ENCODE assay signal across 9 cellular contexts in genomic region chr3:142027713-142028112, GRCh38.
DNase-seq lines count a peak whose midpoint lies in the region; ATAC-seq and TF ChIP-seq lines count a peak whose summit lies in the region.
"Had no signal": no experiment of that assay in that cellular context is flagged by ENCODE, and none has a peak within 500 bp of the region (broad histone marks: within the 10 kb centered on the region; RNA-seq: fewer than 3 reads in every experiment).

No MANE protein-coding gene starts in this region.

- H4K20me1 ChIP-seq in GM23338 (replicated peaks; ENCODE audit: insufficient read depth) (no peaks in the 10 kb centered on the region), hepatocyte (ENCODE audit: insufficient read depth, poor library complexity, severe bottlenecking) (no peaks in the 10 kb centered on the region)

- peak overlapping the region; percentile 62 for H3K4me3 ChIP-seq in GM23338
- peak overlapping the region; percentile 31 for H3K4me3 ChIP-seq in hepatocyte
- H3K4me3 ChIP-seq in skeletal muscle cell (ENCODE audit: low read depth, low read length), result peak overlapping the region; percentile 59

- 2% methylated on average over 2 of the region's 2 CpGs for WGBS in hepatocyte (ENCODE audit: low lambda C conversion rate, missing lambda C conversion rate)

- no peaks in the 10 kb centered on the region for H3F3A ChIP-seq in GM23338 (replicated peaks; ENCODE audit: low read depth)

- peaks cover 24% of the 10 kb centered on the region for H3K4me1 ChIP-seq in GM23338 (ENCODE audit: insufficient read depth)
- no peaks in the 10 kb centered on the region for H3K4me1 ChIP-seq in hepatocyte (ENCODE audit: insufficient read depth)

- peak; percentile 75 for DNase-seq in DMS 273 (lab: John Stamatoyannopoulos, UW; ENCODE audit: unreplicated experiment)
- DNase-seq in DMS 273 treated with DMSO at 0.1 percent for 48 hours (lab: John Stamatoyannopoulos, UW), result no peak
- DNase-seq in GM23338 (ENCODE audit: low spot score), result peak; percentile 49
- DNase-seq in NCI-H128 (lab: John Stamatoyannopoulos, UW; ENCODE audit: unreplicated experiment), result peak; percentile 14
- no peak for DNase-seq in activated T-helper 1 cell treated with anti-CD3 and anti-CD28 coated beads, Interleukin-12 subunit alpha, Interleukin-12 subunit beta, Interleukin-2, Interleukin-4 antibody, amounts not matched to agents 30 ng/mL and 10 ng/mL and 1 ng/mL, durations not matched to agents 14 hours and 24 hours and 36 hours (ENCODE audit: low spot score)
- peak; percentile 49 for DNase-seq in hepatocyte (ENCODE audit: low spot score)
- no peak for DNase-seq in skeletal muscle cell (ENCODE audit: low read depth)
- no peak for DNase-seq in NK-92 (lab: John Stamatoyannopoulos, UW; ENCODE audit: unreplicated experiment)

- H3K36me3 Mint-ChIP-seq in GM23338 (ENCODE audit: low read depth), result peaks cover 13% of the 10 kb centered on the region
- peaks cover 4% of the 10 kb centered on the region for H3K36me3 Mint-ChIP-seq in activated T-helper 1 cell treated with anti-CD3 and anti-CD28 coated beads, Interleukin-12 subunit alpha, Interleukin-12 subunit beta, Interleukin-2, Interleukin-4 antibody, amounts not matched to agents 30 ng/mL and 10 ng/mL and 1 ng/mL, durations not matched to agents 14 hours and 24 hours and 36 hours (ENCODE audit: low read depth)

- peaks cover 22% of the 10 kb centered on the region; the same call in 2 of the 3 replicates for H3K4me1 Mint-ChIP-seq in GM23338
- H3K4me1 Mint-ChIP-seq in activated T-helper 1 cell treated with anti-CD3 and anti-CD28 coated beads, Interleukin-12 subunit alpha, Interleukin-12 subunit beta, Interleukin-2, Interleukin-4 antibody, amounts not matched to agents 30 ng/mL and 10 ng/mL and 1 ng/mL, durations not matched to agents 14 hours and 24 hours and 36 hours (ENCODE audit: low read depth), result peaks cover 18% of the 10 kb centered on the region

- H3K9me3 ChIP-seq in hepatocyte (ENCODE audit: low read depth), result no peaks in the 10 kb centered on the region

- H3K79me2 ChIP-seq in GM23338 (replicated peaks; ENCODE audit: insufficient read depth) (peaks cover 54% of the 10 kb centered on the region), hepatocyte (peaks cover 42% of the 10 kb centered on the region)

- H3K27me3 ChIP-seq in GM23338 (ENCODE audit: insufficient read depth) (no peaks in the 10 kb centered on the region), hepatocyte (no peaks in the 10 kb centered on the region)

- TF ChIP-seq CTCF in GM23338 (conservative IDR thresholded peaks at IDR 0.05; ENCODE audit: low read depth in 2 of 2), result no peak
- no peak for TF ChIP-seq CTCF in hepatocyte (IDR thresholded peaks at IDR 0.05; ENCODE audit: poor library complexity)

- ATAC-seq in GM23338, result peak; percentile 82

- H3K27ac ChIP-seq in GM23338 (ENCODE audit: low read depth) (peak overlapping the region; percentile 71), hepatocyte (peak overlapping the region; percentile 40)
- H3K27ac ChIP-seq: 22Rv1 had no signal

- H3K9me2 ChIP-seq in GM23338 (ENCODE audit: insufficient read depth), result no peaks in the 10 kb centered on the region
- no peaks in the 10 kb centered on the region for H3K9me2 ChIP-seq in hepatocyte (replicated peaks; ENCODE audit: insufficient read depth)

- H3K9me3 Mint-ChIP-seq in GM23338, result no peaks in the 10 kb centered on the region
- H3K9me3 Mint-ChIP-seq in activated T-helper 1 cell treated with anti-CD3 and anti-CD28 coated beads, Interleukin-12 subunit alpha, Interleukin-12 subunit beta, Interleukin-2, Interleukin-4 antibody, amounts not matched to agents 30 ng/mL and 10 ng/mL and 1 ng/mL, durations not matched to agents 14 hours and 24 hours and 36 hours, result no peaks in the 10 kb centered on the region

- H2AFZ ChIP-seq in GM23338 (no peak overlapping the region), hepatocyte (peak overlapping the region; percentile 14)

- intact Hi-C loops in activated T-helper 1 cell treated with anti-CD3 and anti-CD28 coated beads, Interleukin-12 subunit alpha, Interleukin-12 subunit beta, Interleukin-2, Interleukin-4 antibody, amounts not matched to agents 30 ng/mL and 10 ng/mL and 1 ng/mL, durations not matched to agents 14 hours and 24 hours and 36 hours (cut with micrococcal nuclease), result loop anchor here (1.0 to 10.0 kb wide), 8 partner anchors 7 to 1945 kb away; partner anchors contain the start of genes DIPK2A, GK5, RASA2 and RNF7

- peaks cover under 1% of the 10 kb centered on the region for H3K27me3 Mint-ChIP-seq in GM23338 (ENCODE audit: insufficient read depth, low read depth, poor library complexity)
- no peaks in the 10 kb centered on the region for H3K27me3 Mint-ChIP-seq in activated T-helper 1 cell treated with anti-CD3 and anti-CD28 coated beads, Interleukin-12 subunit alpha, Interleukin-12 subunit beta, Interleukin-2, Interleukin-4 antibody, amounts not matched to agents 30 ng/mL and 10 ng/mL and 1 ng/mL, durations not matched to agents 14 hours and 24 hours and 36 hours (ENCODE audit: insufficient read depth)

- peak overlapping the region; percentile 88 for H3K4me3 Mint-ChIP-seq in GM23338
- H3K4me3 Mint-ChIP-seq in activated T-helper 1 cell treated with anti-CD3 and anti-CD28 coated beads, Interleukin-12 subunit alpha, Interleukin-12 subunit beta, Interleukin-2, Interleukin-4 antibody, amounts not matched to agents 30 ng/mL and 10 ng/mL and 1 ng/mL, durations not matched to agents 14 hours and 24 hours and 36 hours, result peak overlapping the region; percentile 82

- peak overlapping the region; percentile 83 for H3K4me2 ChIP-seq in GM23338
- H3K4me2 ChIP-seq in hepatocyte, result peak overlapping the region; percentile 73

- H3K36me3 ChIP-seq in GM23338 (ENCODE audit: insufficient read depth) (no peaks in the 10 kb centered on the region), hepatocyte (replicated peaks; ENCODE audit: insufficient read depth, low read depth) (no peaks in the 10 kb centered on the region)

- H3K27ac Mint-ChIP-seq in GM23338, result peak overlapping the region; percentile 91
- peak overlapping the region; percentile 61 for H3K27ac Mint-ChIP-seq in activated T-helper 1 cell treated with anti-CD3 and anti-CD28 coated beads, Interleukin-12 subunit alpha, Interleukin-12 subunit beta, Interleukin-2, Interleukin-4 antibody, amounts not matched to agents 30 ng/mL and 10 ng/mL and 1 ng/mL, durations not matched to agents 14 hours and 24 hours and 36 hours

TF ChIP-seq in GM23338, 12 proteins besides CTCF, POLR2A, EP300 and RAD21 (continues in another document):
- no peak for TF ChIP-seq JUNB (IDR thresholded peaks at IDR 0.05; ENCODE audit: unreplicated experiment)
- TF ChIP-seq POLR2AphosphoS5 (IDR thresholded peaks at IDR 0.05; ENCODE audit: low read depth), result no peak
- TF ChIP-seq ZNF114 (CRISPR knock-in tag; IDR thresholded peaks at IDR 0.05), result no peak
- TF ChIP-seq ZNF331 (CRISPR knock-in tag; IDR thresholded peaks at IDR 0.05; ENCODE audit: low read depth), result no peak
- TF ChIP-seq EZH2 (IDR thresholded peaks at IDR 0.05; ENCODE audit: low read depth, unreplicated experiment), result no peak
- no peak for TF ChIP-seq REST (IDR thresholded peaks at IDR 0.05; ENCODE audit: unreplicated experiment)
- no peak for TF ChIP-seq NANOG (IDR thresholded peaks at IDR 0.05; ENCODE audit: borderline replicate concordance)

Comparison
In these comparisons a context has a peak if more than half of its experiments do, and no peak if none do; other contexts are left out.
1. DNase-seq: peak in DMS 273 (single experiment), GM23338 (single experiment), NCI-H128 (single experiment) and hepatocyte (single experiment); none in DMS 273 treated with DMSO at 0.1 percent for 48 hours (single experiment), activated T-helper 1 cell treated with anti-CD3 and anti-CD28 coated beads, Interleukin-12 subunit alpha, Interleukin-12 subunit beta, Interleukin-2, Interleukin-4 antibody, amounts not matched to agents 30 ng/mL and 10 ng/mL and 1 ng/mL, durations not matched to agents 14 hours and 24 hours and 36 hours (single experiment), skeletal muscle cell (single experiment) and NK-92 (single experiment).
2. Peak in every context shown above with its lines, with median percentiles within 50 percentile points of each other: H3K4me3 ChIP-seq.